1 cellular context compared by ENCODE assay signal in genomic region chr2:240232961-240233890, GRCh38.
TF ChIP-seq lines count a peak whose summit lies in the region.

No MANE protein-coding gene starts in this region.

TF ChIP-seq in HepG2, 621 proteins besides CTCF, POLR2A, EP300 and RAD21 (continued from another document and continues in another):
- no peak for TF ChIP-seq HNF1A (IDR thresholded peaks at IDR 0.05; ENCODE audit: low read depth)
- TF ChIP-seq HNF1A (CRISPR knock-in tag; IDR thresholded peaks at IDR 0.05; ENCODE audit: borderline replicate concordance): 0 out of 2 replicates have a peak, but pooled peaks have one; percentile 47
- 0 out of 2 replicates have a peak, but pooled peaks have one; percentile 47 for TF ChIP-seq MTERF4 (CRISPR knock-in tag; IDR thresholded peaks at IDR 0.05)
- TF ChIP-seq ZNF691 (CRISPR knock-in tag; IDR thresholded peaks at IDR 0.05; ENCODE audit: borderline replicate concordance, low read depth): peak; percentile 86; the same call in 1 of the 2 replicates
- TF ChIP-seq AHDC1 (CRISPR knock-in tag; IDR thresholded peaks at IDR 0.05; ENCODE audit: borderline replicate concordance): no peak
- peak; percentile 56; the same call in 1 of the 2 replicates for TF ChIP-seq CCDC6 (CRISPR knock-in tag; IDR thresholded peaks at IDR 0.05)
- 0 out of 2 replicates have a peak, but pooled peaks have one; percentile 48 for TF ChIP-seq HNRNPL (IDR thresholded peaks at IDR 0.05; ENCODE audit: low read depth, low read length)
- TF ChIP-seq HCFC1 (IDR thresholded peaks at IDR 0.05; ENCODE audit: low read depth, low read length): peak; percentile 26; the same call in 1 of the 2 replicates
- peak; percentile 74 for TF ChIP-seq ZFY (CRISPR knock-in tag; IDR thresholded peaks at IDR 0.05)
- TF ChIP-seq RXRA (CRISPR knock-in tag; IDR thresholded peaks at IDR 0.05): peak; percentile 63; the same call in 1 of the 2 replicates
- peak; percentile 52; the same call in 1 of the 2 replicates for TF ChIP-seq ZNF580 (CRISPR knock-in tag; IDR thresholded peaks at IDR 0.05; ENCODE audit: borderline replicate concordance, low read depth)
- peak; percentile 58; the same call in 1 of the 2 replicates for TF ChIP-seq ETV6 (CRISPR knock-in tag; conservative IDR thresholded peaks at IDR 0.05)
- no peak for TF ChIP-seq ATF7-NPFF (CRISPR knock-in tag; IDR thresholded peaks at IDR 0.05; ENCODE audit: low read depth)
- 0 out of 2 replicates have a peak, but pooled peaks have one; percentile 32 for TF ChIP-seq ZNF317 (CRISPR knock-in tag; IDR thresholded peaks at IDR 0.05)
- peak; percentile 79 for TF ChIP-seq ZFX (CRISPR knock-in tag; IDR thresholded peaks at IDR 0.05; ENCODE audit: low read depth)
- TF ChIP-seq MXD1 (CRISPR knock-in tag; IDR thresholded peaks at IDR 0.05): 0 out of 2 replicates have a peak, but pooled peaks have one; percentile 36
- no peak; the same call in 1 of the 2 replicates for TF ChIP-seq ZNF839 (CRISPR knock-in tag; IDR thresholded peaks at IDR 0.05; ENCODE audit: borderline replicate concordance)
- peak; percentile 35 for TF ChIP-seq HNRNPK (IDR thresholded peaks at IDR 0.05; ENCODE audit: low read depth, low read length, poor library complexity, severe bottlenecking)
- TF ChIP-seq ARNT2 (CRISPR knock-in tag; IDR thresholded peaks at IDR 0.05; ENCODE audit: low read depth): peak; percentile 51; the same call in 1 of the 2 replicates
- no peak for TF ChIP-seq CREBL2 (CRISPR knock-in tag; IDR thresholded peaks at IDR 0.05; ENCODE audit: borderline replicate concordance)
- peak; percentile 42; the same call in 1 of the 2 replicates for TF ChIP-seq REPIN1 (CRISPR knock-in tag; IDR thresholded peaks at IDR 0.05; ENCODE audit: borderline replicate concordance, low read depth)
- TF ChIP-seq ZNF562 (CRISPR knock-in tag; IDR thresholded peaks at IDR 0.05; ENCODE audit: borderline replicate concordance): no peak
- 0 out of 2 replicates have a peak, but pooled peaks have one; percentile 55 for TF ChIP-seq RELA (CRISPR knock-in tag; IDR thresholded peaks at IDR 0.05)
- TF ChIP-seq IRF2 (CRISPR knock-in tag; IDR thresholded peaks at IDR 0.05): 0 out of 2 replicates have a peak, but pooled peaks have one; percentile 24
- TF ChIP-seq AGO1 (IDR thresholded peaks at IDR 0.05; ENCODE audit: low read depth, low read length, poor library complexity, severe bottlenecking): peak; percentile 37
- TF ChIP-seq THRA (CRISPR knock-in tag; IDR thresholded peaks at IDR 0.05; ENCODE audit: borderline replicate concordance): 0 out of 2 replicates have a peak, but pooled peaks have one; percentile 49
- TF ChIP-seq SRF (IDR thresholded peaks at IDR 0.05; ENCODE audit: low read depth, low read length): no peak
- no peak for TF ChIP-seq KLF11 (CRISPR knock-in tag; IDR thresholded peaks at IDR 0.05)
- peak; percentile 21; the same call in 1 of the 2 replicates for TF ChIP-seq SAP130 (CRISPR knock-in tag; IDR thresholded peaks at IDR 0.05; ENCODE audit: low read depth)
- peak; percentile 46 for TF ChIP-seq HNRNPLL (IDR thresholded peaks at IDR 0.05; ENCODE audit: low read depth, low read length, poor library complexity, severe bottlenecking)
- TF ChIP-seq BCL6 (CRISPR knock-in tag; IDR thresholded peaks at IDR 0.05): 0 out of 2 replicates have a peak, but pooled peaks have one; percentile 41
- TF ChIP-seq ZNF350 (CRISPR knock-in tag; IDR thresholded peaks at IDR 0.05; ENCODE audit: borderline replicate concordance, low read depth): peak; percentile 20; the same call in 1 of the 2 replicates
- TF ChIP-seq ZNF800 (CRISPR knock-in tag; IDR thresholded peaks at IDR 0.05): peak; percentile 83; the same call in 1 of the 2 replicates
- no peak for TF ChIP-seq SMAD1 (CRISPR knock-in tag; IDR thresholded peaks at IDR 0.05; ENCODE audit: borderline replicate concordance, low read depth)
- peak; percentile 30; the same call in 1 of the 2 replicates for TF ChIP-seq PATZ1 (CRISPR knock-in tag; IDR thresholded peaks at IDR 0.05)
- TF ChIP-seq ZNF672 (CRISPR knock-in tag; IDR thresholded peaks at IDR 0.05): no peak
- TF ChIP-seq YY1 (IDR thresholded peaks at IDR 0.05; ENCODE audit: insufficient read depth, insufficient replicate concordance, low read depth, low read length): peak; percentile 22
- no peak for TF ChIP-seq NCOR1 (IDR thresholded peaks at IDR 0.05; ENCODE audit: borderline replicate concordance, low read length)
